Comparison of ENCODE assay signal across 8 cellular contexts in genomic region chr20:18138266-18138582, GRCh38. TPM values are rescaled to one million over a fixed set of nuclear protein-coding genes. Genes with fewer than 3 reads are reported as not detected.
DNase-seq lines count a peak whose midpoint lies in the region; ATAC-seq and TF ChIP-seq lines count a peak whose summit lies in the region.

No MANE protein-coding gene starts in this region.

- peak overlapping the region; percentile 84 for H3K27ac Mint-ChIP-seq in activated naive CD8-positive, alpha-beta T cell treated with anti-CD3 and anti-CD28 coated beads, Interleukin-2, amount 10 ng/mL, durations not matched to agents 7 days and 5 days

- H3K36me3 ChIP-seq in tibial artery, result peaks cover 8 to 11% (median 10%) of the 10 kb centered on the region in 3 donors

- H3K4me1 Mint-ChIP-seq in activated naive CD8-positive, alpha-beta T cell treated with anti-CD3 and anti-CD28 coated beads, Interleukin-2, amount 10 ng/mL, durations not matched to agents 7 days and 5 days, result peaks cover 20% of the 10 kb centered on the region

- H3K27me3 ChIP-seq in layer of hippocampus (ENCODE audit: control insufficient read depth, insufficient read depth, low read length), result no peaks in the 10 kb centered on the region
- no peaks in the 10 kb centered on the region for H3K27me3 ChIP-seq in tibial artery

- ATAC-seq in GM18511 (IDR thresholded peaks at IDR 0.05; ENCODE audit: unreplicated experiment) (peak; percentile 6), HG03108 (IDR thresholded peaks at IDR 0.05; ENCODE audit: unreplicated experiment) (peak; percentile 25), HG03565 (IDR thresholded peaks at IDR 0.05; ENCODE audit: unreplicated experiment) (no peak)
- ATAC-seq in activated naive CD8-positive, alpha-beta T cell treated with anti-CD3 and anti-CD28 coated beads, Interleukin-2, amount 10 ng/mL, durations not matched to agents 7 days and 5 days (ENCODE audit: low read depth), result no peak

- H3K9me3 ChIP-seq in tibial artery, result no peaks in the 10 kb centered on the region

- no peak for DNase-seq in activated naive CD8-positive, alpha-beta T cell treated with anti-CD3 and anti-CD28 coated beads, Interleukin-2, amount 10 ng/mL, durations not matched to agents 7 days and 5 days
- DNase-seq in tibial artery, result no peak
- DNase-seq in GM19238 (ENCODE audit: insufficient read length, low spot score), result no peak
- no peak for DNase-seq in NCI-H69 (lab: John Stamatoyannopoulos, UW)

- TF ChIP-seq CTCF in tibial artery (IDR thresholded peaks at IDR 0.05), result no peak

- intact Hi-C loops in tibial artery (cut with DNase I; ENCODE audit: low total_unique reads), result loop anchor here (2.0 kb wide), 1 partner anchor 151 kb away; the partner anchor contains the start of gene ZNF133

- H3K9me3 Mint-ChIP-seq in activated naive CD8-positive, alpha-beta T cell treated with anti-CD3 and anti-CD28 coated beads, Interleukin-2, amount 10 ng/mL, durations not matched to agents 7 days and 5 days, result no peaks in the 10 kb centered on the region

- POLR2A ChIA-PET in activated naive CD8-positive, alpha-beta T cell treated with anti-CD3 and anti-CD28 coated beads, Interleukin-2, amount 10 ng/mL, durations not matched to agents 7 days and 5 days (lab: Charles Lee), result interaction anchor here (0.8 to 2.6 kb wide), 9 partner anchors 8 to 1914 kb away, joined by 3 to 24 read pairs (median 4); partner anchors contain the start of genes CFAP61, CRNKL1, MGME1 and SNX5

- H3K4me3 ChIP-seq in tibial artery, result peak overlapping the region; percentile 70 to 95

- H3K36me3 Mint-ChIP-seq in activated naive CD8-positive, alpha-beta T cell treated with anti-CD3 and anti-CD28 coated beads, Interleukin-2, amount 10 ng/mL, durations not matched to agents 7 days and 5 days, result peaks cover 9% of the 10 kb centered on the region

- peaks cover 0 to 30% (median 21%) of the 10 kb centered on the region in 4 donors for H3K4me1 ChIP-seq in tibial artery

- peaks cover 12% of the 10 kb centered on the region for H3K27me3 Mint-ChIP-seq in activated naive CD8-positive, alpha-beta T cell treated with anti-CD3 and anti-CD28 coated beads, Interleukin-2, amount 10 ng/mL, durations not matched to agents 7 days and 5 days

- H3K27ac ChIP-seq in layer of hippocampus (ENCODE audit: low read depth, low read length) (peak overlapping the region; percentile 92), tibial artery (peak overlapping the region; percentile 77 to 95)

- peak overlapping the region; percentile 90 for H3K4me3 Mint-ChIP-seq in activated naive CD8-positive, alpha-beta T cell treated with anti-CD3 and anti-CD28 coated beads, Interleukin-2, amount 10 ng/mL, durations not matched to agents 7 days and 5 days

RNA-seq across cellular contexts. Expression of gene KAT14, which starts 0.6 kb away (rescaled TPM):
- 10 to 100 TPM; 17.7 to 18.0 TPM for total RNA-seq in activated naive CD8-positive, alpha-beta T cell treated with anti-CD3 and anti-CD28 coated beads, Interleukin-2, amount 10 ng/mL, durations not matched to agents 7 days and 5 days

RNA-seq across cellular contexts. Expression of gene PET117, which starts 0.6 kb away (rescaled TPM):
- total RNA-seq in activated naive CD8-positive, alpha-beta T cell treated with anti-CD3 and anti-CD28 coated beads, Interleukin-2, amount 10 ng/mL, durations not matched to agents 7 days and 5 days, result 10 to 100 TPM; 13.1 to 15.7 TPM

Comparison
In these comparisons a context has a peak if more than half of its experiments do, and no peak if none do; other contexts are left out.
1. ATAC-seq: peak in GM18511 (single experiment) and HG03108 (single experiment); none in activated naive CD8-positive, alpha-beta T cell treated with anti-CD3 and anti-CD28 coated beads, Interleukin-2, amount 10 ng/mL, durations not matched to agents 7 days and 5 days (single experiment) and HG03565 (single experiment).